ENCODE assay signal across 23 cellular contexts in genomic region chr2:54419855-54420550, GRCh38. TPM values are rescaled to one million over a fixed set of nuclear protein-coding genes. Genes with fewer than 3 reads are reported as not detected.
DNase-seq lines count a peak whose midpoint lies in the region; ATAC-seq and TF ChIP-seq lines count a peak whose summit lies in the region.
"Had no signal": no experiment of that assay in that cellular context is flagged by ENCODE, and none has a peak within 500 bp of the region (broad histone marks: within the 10 kb centered on the region; RNA-seq: fewer than 3 reads in every experiment).

No MANE protein-coding gene starts in this region.

- peaks cover 8% of the 10 kb centered on the region for H3K36me3 Mint-ChIP-seq in activated naive CD8-positive, alpha-beta T cell treated with anti-CD3 and anti-CD28 coated beads, Interleukin-2, amount 10 ng/mL, durations not matched to agents 7 days and 5 days
- peaks cover 7% of the 10 kb centered on the region for H3K36me3 Mint-ChIP-seq in activated naive CD8-positive, alpha-beta T cell treated with anti-CD3 and anti-CD28 coated beads, Interleukin-2, amount 50 U/mL, for 24 hours (ENCODE audit: low read depth)
- H3K36me3 Mint-ChIP-seq in nephron (ENCODE audit: low read depth) = no peaks in the 10 kb centered on the region
- H3K36me3 Mint-ChIP-seq: memory B cell had no signal

- H3K27ac ChIP-seq in gastroesophageal sphincter (peak overlapping the region in 3 of 4 donors; percentile 42 to 52 (median 43)), upper lobe of right lung (peak overlapping the region; percentile 74), vagina (no peak overlapping the region)
- H3K27ac ChIP-seq: 22Rv1, neutrophil, WERI-Rb-1 had no signal

- H3K4me3 ChIP-seq in gastroesophageal sphincter = no peak overlapping the region
- H3K4me3 ChIP-seq in upper lobe of right lung = no peak overlapping the region
- no peak overlapping the region for H3K4me3 ChIP-seq in vagina

- TF ChIP-seq EP300 in gastroesophageal sphincter (IDR thresholded peaks at IDR 0.05) = no peak

- DNase-seq in activated naive CD8-positive, alpha-beta T cell treated with anti-CD3 and anti-CD28 coated beads, Interleukin-2, amount 10 ng/mL, durations not matched to agents 7 days and 5 days = no peak
- no peak for DNase-seq in activated naive CD8-positive, alpha-beta T cell treated with anti-CD3 and anti-CD28 coated beads, Interleukin-2, amount 50 U/mL, for 24 hours
- DNase-seq in upper lobe of right lung (no peak), NCI-H2029 treated with DMSO at 0.1 percent for 48 hours (lab: John Stamatoyannopoulos, UW) (no peak), germinal center (ENCODE audit: low spot score) (no peak), vagina (ENCODE audit: extremely low spot score in 2 of 2) (no peak)
- DNase-seq: activated CD4-positive, alpha-beta T cell treated with anti-CD3 and anti-CD28 coated beads, Interleukin-2, amount 10 ng/mL, durations not matched to agents 7 days and 5 days; activated naive CD4-positive, alpha-beta T cell treated with anti-CD3 and anti-CD28 coated beads, Interleukin-2, amount 10 ng/mL, durations not matched to agents 7 days and 5 days; aorta; HFFc6; NCI-H2081 treated with DMSO at 0.1 percent for 48 hours; NCI-H774; OCI-M1; stimulated activated CD4-positive, alpha-beta T cell treated with anti-CD3 and anti-CD28 coated beads, Interleukin-4, amount 100 ng/mL, for 1 hour; stimulated activated naive B cell treated with anti-CD40 and anti-IgM and Interleukin-4, amounts not matched to agents 10 μg/mL and 1 μg/mL and 100 μg/mL, for 72 hours; WERI-Rb-1 had no signal

- H3K36me3 ChIP-seq in gastroesophageal sphincter (no peaks in the 10 kb centered on the region), upper lobe of right lung (no peaks in the 10 kb centered on the region), vagina (no peaks in the 10 kb centered on the region)
- H3K36me3 ChIP-seq: neutrophil, WERI-Rb-1 had no signal

- peaks cover 17% of the 10 kb centered on the region for H3K27me3 Mint-ChIP-seq in activated naive CD8-positive, alpha-beta T cell treated with anti-CD3 and anti-CD28 coated beads, Interleukin-2, amount 10 ng/mL, durations not matched to agents 7 days and 5 days
- H3K27me3 Mint-ChIP-seq in activated naive CD8-positive, alpha-beta T cell treated with anti-CD3 and anti-CD28 coated beads, Interleukin-2, amount 50 U/mL, for 24 hours = peaks cover 10% of the 10 kb centered on the region
- no peaks in the 10 kb centered on the region for H3K27me3 Mint-ChIP-seq in nephron (ENCODE audit: low read depth)

- H3K4me1 Mint-ChIP-seq in activated naive CD8-positive, alpha-beta T cell treated with anti-CD3 and anti-CD28 coated beads, Interleukin-2, amount 10 ng/mL, durations not matched to agents 7 days and 5 days = peaks cover 27% of the 10 kb centered on the region
- H3K4me1 Mint-ChIP-seq in activated naive CD8-positive, alpha-beta T cell treated with anti-CD3 and anti-CD28 coated beads, Interleukin-2, amount 50 U/mL, for 24 hours = peaks cover 21% of the 10 kb centered on the region
- peaks cover 34% of the 10 kb centered on the region for H3K4me1 Mint-ChIP-seq in nephron
- H3K4me1 Mint-ChIP-seq: central memory CD8-positive, alpha-beta T cell had no signal

- H3K9me3 Mint-ChIP-seq in activated naive CD8-positive, alpha-beta T cell treated with anti-CD3 and anti-CD28 coated beads, Interleukin-2, amount 10 ng/mL, durations not matched to agents 7 days and 5 days = peaks cover 8% of the 10 kb centered on the region
- H3K9me3 Mint-ChIP-seq in activated naive CD8-positive, alpha-beta T cell treated with anti-CD3 and anti-CD28 coated beads, Interleukin-2, amount 50 U/mL, for 24 hours = peaks cover 8% of the 10 kb centered on the region
- H3K9me3 Mint-ChIP-seq in nephron = no peaks in the 10 kb centered on the region
- H3K9me3 Mint-ChIP-seq: central memory CD8-positive, alpha-beta T cell; memory B cell had no signal

- no peak overlapping the region for H3K4me3 Mint-ChIP-seq in activated naive CD8-positive, alpha-beta T cell treated with anti-CD3 and anti-CD28 coated beads, Interleukin-2, amount 10 ng/mL, durations not matched to agents 7 days and 5 days
- no peak overlapping the region for H3K4me3 Mint-ChIP-seq in activated naive CD8-positive, alpha-beta T cell treated with anti-CD3 and anti-CD28 coated beads, Interleukin-2, amount 50 U/mL, for 24 hours
- H3K4me3 Mint-ChIP-seq in nephron = peak overlapping the region in 1 of 3 experiments; percentile 4
- H3K4me3 Mint-ChIP-seq: activated CD4-positive, alpha-beta T cell treated with anti-CD3 and anti-CD28 coated beads, Interleukin-2, amount 10 ng/mL, durations not matched to agents 7 days and 5 days; activated naive CD4-positive, alpha-beta T cell treated with anti-CD3 and anti-CD28 coated beads, Interleukin-2, amount 10 ng/mL, durations not matched to agents 7 days and 5 days; B cell; central memory CD8-positive, alpha-beta T cell; HFFc6; memory B cell; stimulated activated naive B cell treated with anti-CD40 and anti-IgM and Interleukin-4, amounts not matched to agents 10 μg/mL and 1 μg/mL and 100 μg/mL, for 72 hours had no signal

- 34 to 37% methylated on average over 7 to 9 of the region's 9 CpGs for WGBS in gastroesophageal sphincter (ENCODE audit: low coverage in 1 of 2), 2 donors

- intact Hi-C loops in upper lobe of right lung (cut with DNase I) (no loop called here), vagina (cut with DNase I) (no loop called here)

- TF ChIP-seq CTCF in gastroesophageal sphincter (IDR thresholded peaks at IDR 0.05) (no peak), nephron (IDR thresholded peaks at IDR 0.05; ENCODE audit: unreplicated experiment in 3 of 3) (no peak), upper lobe of right lung (IDR thresholded peaks at IDR 0.05) (no peak), vagina (IDR thresholded peaks at IDR 0.05) (no peak)

- ATAC-seq in activated naive CD8-positive, alpha-beta T cell treated with anti-CD3 and anti-CD28 coated beads, Interleukin-2, amount 10 ng/mL, durations not matched to agents 7 days and 5 days (ENCODE audit: low read depth) = no peak
- ATAC-seq in activated naive CD8-positive, alpha-beta T cell treated with anti-CD3 and anti-CD28 coated beads, Interleukin-2, amount 50 U/mL, for 24 hours = no peak
- ATAC-seq in gastroesophageal sphincter (no peak), upper lobe of right lung (no peak)
- ATAC-seq: stimulated activated naive B cell treated with anti-CD40 and anti-IgM and Interleukin-4, amounts not matched to agents 10 μg/mL and 1 μg/mL and 100 μg/mL, for 72 hours had no signal

- POLR2A ChIA-PET in activated naive CD8-positive, alpha-beta T cell treated with anti-CD3 and anti-CD28 coated beads, Interleukin-2, amount 10 ng/mL, durations not matched to agents 7 days and 5 days (lab: Charles Lee) = no interaction called here

- H3K4me1 ChIP-seq in gastroesophageal sphincter (peaks cover 0 to 22% (median 3%) of the 10 kb centered on the region in 3 donors), upper lobe of right lung (peaks cover 44% of the 10 kb centered on the region), vagina (no peaks in the 10 kb centered on the region)

- no peak for TF ChIP-seq POLR2A in gastroesophageal sphincter (IDR thresholded peaks at IDR 0.05)
- no peak for TF ChIP-seq POLR2A in vagina (IDR thresholded peaks at IDR 0.05)

- peak overlapping the region; percentile 7 for H3K27ac Mint-ChIP-seq in activated naive CD8-positive, alpha-beta T cell treated with anti-CD3 and anti-CD28 coated beads, Interleukin-2, amount 10 ng/mL, durations not matched to agents 7 days and 5 days
- H3K27ac Mint-ChIP-seq in activated naive CD8-positive, alpha-beta T cell treated with anti-CD3 and anti-CD28 coated beads, Interleukin-2, amount 50 U/mL, for 24 hours = no peak overlapping the region
- H3K27ac Mint-ChIP-seq in nephron = peak overlapping the region; percentile 9 to 64 (median 52)
- H3K27ac Mint-ChIP-seq: activated CD4-positive, alpha-beta T cell treated with anti-CD3 and anti-CD28 coated beads, Interleukin-2, amount 10 ng/mL, durations not matched to agents 7 days and 5 days; activated naive CD4-positive, alpha-beta T cell treated with anti-CD3 and anti-CD28 coated beads, Interleukin-2, amount 10 ng/mL, durations not matched to agents 7 days and 5 days; B cell; HFFc6; memory B cell; stimulated activated naive B cell treated with anti-CD40 and anti-IgM and Interleukin-4, amounts not matched to agents 10 μg/mL and 1 μg/mL and 100 μg/mL, for 72 hours had no signal

- H3K9me3 ChIP-seq in gastroesophageal sphincter (no peaks in the 10 kb centered on the region), upper lobe of right lung (no peaks in the 10 kb centered on the region), vagina (no peaks in the 10 kb centered on the region)
- H3K9me3 ChIP-seq: neutrophil had no signal

- H3K27me3 ChIP-seq in gastroesophageal sphincter (no peaks in the 10 kb centered on the region), upper lobe of right lung (no peaks in the 10 kb centered on the region), vagina (no peaks in the 10 kb centered on the region)

RNA-seq across cellular contexts. Expression of gene SPTBN1, which starts 36.1 kb away (rescaled TPM):
- total RNA-seq in activated naive CD8-positive, alpha-beta T cell treated with anti-CD3 and anti-CD28 coated beads, Interleukin-2, amount 10 ng/mL, durations not matched to agents 7 days and 5 days = 100 to 1,000 TPM; 120 to 127 TPM
- total RNA-seq in gastroesophageal sphincter (100 to 1,000 TPM; 353 to 606 (median 498) TPM), upper lobe of right lung (813 TPM), vagina (278 TPM)
